Comparison of ENCODE assay signal across 10 cellular contexts in the genomic region with DNA sequence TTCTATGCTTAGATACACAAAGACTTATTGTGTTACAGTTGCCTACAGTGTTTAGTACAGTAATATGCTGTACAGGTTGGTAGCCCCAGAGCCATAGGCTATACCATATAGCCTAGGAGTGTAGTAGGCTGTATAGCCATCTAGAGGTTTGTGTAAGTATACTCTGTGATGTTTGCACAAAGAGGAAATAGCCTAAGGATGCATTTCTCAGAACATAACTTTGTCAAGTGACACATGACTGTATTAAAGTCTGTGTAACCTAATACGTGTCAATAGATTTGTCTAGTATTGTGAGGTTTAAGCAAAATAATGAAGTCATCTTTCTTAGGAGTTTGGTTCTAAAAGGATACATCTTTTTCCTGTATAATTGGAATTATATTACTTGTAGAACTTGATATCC. TPM values are rescaled to one million over a fixed set of nuclear protein-coding genes. Genes with fewer than 3 reads are reported as not detected.
DNase-seq lines count a peak whose midpoint lies in the region; ATAC-seq, FAIRE-seq and TF ChIP-seq lines count a peak whose summit lies in the region.
"Had no signal": no experiment of that assay in that cellular context is flagged by ENCODE, and none has a peak within 500 bp of the region (broad histone marks: within the 10 kb centered on the region; RNA-seq: fewer than 3 reads in every experiment).

No MANE protein-coding gene starts in this region.

- no peak overlapping the region for H3K9ac ChIP-seq in astrocyte (ENCODE audit: low read length)

- no peaks in the 10 kb centered on the region for H3K4me1 ChIP-seq in astrocyte (ENCODE audit: insufficient read depth, low read length)
- peaks cover 14% of the 10 kb centered on the region for H3K4me1 ChIP-seq in testis

- TF ChIP-seq POLR2A in GM12891 (IDR thresholded peaks at IDR 0.05; ENCODE audit: low read depth, low read length) (peak; percentile 56; the same call in 1 of the 2 replicates), testis (IDR thresholded peaks at IDR 0.05) (no peak)

- 74 to 92% methylated on average over 1 of the region's 1 CpG for WGBS in testis, 2 donors

- H3K4me2 ChIP-seq in astrocyte (ENCODE audit: low read length): no peak overlapping the region

- H3K4me1 Mint-ChIP-seq in astrocyte (ENCODE audit: low read depth, unreplicated experiment): peaks cover 11% of the 10 kb centered on the region
- H3K4me1 Mint-ChIP-seq in T-helper 2 cell treated with Interferon-gamma antibody and Interleukin-4, amounts not matched to agents 5 μg/mL and 100 μg/mL, for 36 hours (ENCODE audit: low read depth): peaks cover 11% of the 10 kb centered on the region

- H3K9me3 Mint-ChIP-seq in astrocyte (ENCODE audit: unreplicated experiment): no peaks in the 10 kb centered on the region
- H3K9me3 Mint-ChIP-seq in T-helper 2 cell treated with Interferon-gamma antibody and Interleukin-4, amounts not matched to agents 5 μg/mL and 100 μg/mL, for 36 hours: no peaks in the 10 kb centered on the region

- no peaks in the 10 kb centered on the region for H3K9me3 ChIP-seq in astrocyte (ENCODE audit: insufficient read depth, low read depth, low read length)
- no peaks in the 10 kb centered on the region for H3K9me3 ChIP-seq in testis

- H3K27ac ChIP-seq in astrocyte (ENCODE audit: low read depth, low read length) (no peak overlapping the region), testis (no peak overlapping the region)

- FAIRE-seq in GM12891 (lab: Jason Lieb, UNC) (peak; percentile 90), astrocyte (lab: Jason Lieb, UNC) (peak; percentile 65)
- FAIRE-seq: endometrium had no signal

- intact Hi-C loops in testis (cut with DNase I; ENCODE audit: low total_unique reads): no loop called here

- ATAC-seq in GM21390 (IDR thresholded peaks at IDR 0.05; ENCODE audit: unreplicated experiment) (peak; percentile 68), HG03342 (IDR thresholded peaks at IDR 0.05; ENCODE audit: unreplicated experiment) (peak; percentile 65)

- no peaks in the 10 kb centered on the region for H3K27me3 ChIP-seq in astrocyte (ENCODE audit: insufficient read depth, low read length)
- H3K27me3 ChIP-seq in testis: no peaks in the 10 kb centered on the region

- no peak overlapping the region for H3K4me3 ChIP-seq in astrocyte (ENCODE audit: insufficient read depth, low read depth, low read length)
- H3K4me3 ChIP-seq in testis: no peak overlapping the region

- TF ChIP-seq CTCF in astrocyte (IDR thresholded peaks at IDR 0.05; ENCODE audit: insufficient read depth, low read depth, low read length) (no peak), testis (IDR thresholded peaks at IDR 0.05) (no peak)

- DNase-seq in GM12891 (ENCODE audit: insufficient read length, low spot score) (no peak), astrocyte (ENCODE audit: low read depth) (no peak), NCI-H1694 (lab: John Stamatoyannopoulos, UW) (no peak), testis (no peak), medulla oblongata (ENCODE audit: extremely low spot score) (no peak)
- DNase-seq in T-helper 2 cell treated with Interferon-gamma antibody and Interleukin-4, amounts not matched to agents 5 μg/mL and 100 μg/mL, for 36 hours (ENCODE audit: low spot score): no peak
- DNase-seq: NCI-H1436 had no signal

- no peaks in the 10 kb centered on the region for H3K27me3 Mint-ChIP-seq in astrocyte (ENCODE audit: low read depth, unreplicated experiment)
- peaks cover 36% of the 10 kb centered on the region for H3K27me3 Mint-ChIP-seq in T-helper 2 cell treated with Interferon-gamma antibody and Interleukin-4, amounts not matched to agents 5 μg/mL and 100 μg/mL, for 36 hours (ENCODE audit: low read depth)

- peaks cover 76% of the 10 kb centered on the region for H3K79me2 ChIP-seq in astrocyte (ENCODE audit: insufficient read depth, low read length)

- H4K20me1 ChIP-seq in astrocyte (ENCODE audit: insufficient read depth, low read length): peaks cover 21% of the 10 kb centered on the region

- no peak overlapping the region for H2AFZ ChIP-seq in astrocyte (ENCODE audit: low read depth, low read length)

- H3K36me3 ChIP-seq in astrocyte (ENCODE audit: insufficient read depth, low read length): no peaks in the 10 kb centered on the region
- H3K36me3 ChIP-seq in testis (ENCODE audit: low read depth, missing control alignments): no peaks in the 10 kb centered on the region

- H3K4me3 Mint-ChIP-seq in astrocyte (ENCODE audit: unreplicated experiment): no peak overlapping the region
- no peak overlapping the region for H3K4me3 Mint-ChIP-seq in T-helper 2 cell treated with Interferon-gamma antibody and Interleukin-4, amounts not matched to agents 5 μg/mL and 100 μg/mL, for 36 hours

- H3K36me3 Mint-ChIP-seq in astrocyte (ENCODE audit: low read depth, unreplicated experiment): no peaks in the 10 kb centered on the region
- H3K36me3 Mint-ChIP-seq in T-helper 2 cell treated with Interferon-gamma antibody and Interleukin-4, amounts not matched to agents 5 μg/mL and 100 μg/mL, for 36 hours (ENCODE audit: low read depth): peaks cover 5% of the 10 kb centered on the region

- no peak overlapping the region for H3K27ac Mint-ChIP-seq in astrocyte (ENCODE audit: unreplicated experiment)
- H3K27ac Mint-ChIP-seq in T-helper 2 cell treated with Interferon-gamma antibody and Interleukin-4, amounts not matched to agents 5 μg/mL and 100 μg/mL, for 36 hours: no peak overlapping the region

TF ChIP-seq in GM12891, 5 proteins besides CTCF, POLR2A, EP300 and RAD21:
- no peak for TF ChIP-seq TAF1 (IDR thresholded peaks at IDR 0.05; ENCODE audit: low read depth, low read length)
- TF ChIP-seq PAX5 (IDR thresholded peaks at IDR 0.05; ENCODE audit: insufficient read depth, low read length, severe bottlenecking): no peak
- no peak for TF ChIP-seq SPI1 (IDR thresholded peaks at IDR 0.05; ENCODE audit: low read depth, low read length)
- peak; percentile 57; the same call in 1 of the 2 replicates for TF ChIP-seq POLR2AphosphoS5 (IDR thresholded peaks at IDR 0.05; ENCODE audit: low read depth, low read length)
- TF ChIP-seq POU2F2 (IDR thresholded peaks at IDR 0.05; ENCODE audit: low read depth, low read length): no peak

RNA-seq across cellular contexts. Expression of gene ZC3H12C, which starts 5.5 kb away (rescaled TPM):
- polyA plus RNA-seq in GM12891 (2012; ENCODE audit: low read depth, missing spikeins): 6.0 TPM
- total RNA-seq in astrocyte (10.4 and 12.0 TPM in 2 replicates), testis (10 to 100 TPM; 16.9 to 17.0 TPM)
- polyA plus RNA-seq in testis (ENCODE audit: insufficient read depth, low read depth, low replicate concordance): 6.8 TPM
